8 cellular contexts compared by ENCODE assay signal in genomic region chr5:168578006-168578405, GRCh38. TPM values are rescaled to one million over a fixed set of nuclear protein-coding genes. Genes with fewer than 3 reads are reported as not detected.
A peak's percentile ranks its signal among the peaks of the same experiment; 100 is the strongest.
DNase-seq lines count a peak whose midpoint lies in the region; ATAC-seq, FAIRE-seq and TF ChIP-seq lines count a peak whose summit lies in the region.

No MANE protein-coding gene starts in this region.

- ATAC-seq in GM12878 (no peak), HG02885 (IDR thresholded peaks at IDR 0.05; ENCODE audit: poor library complexity, unreplicated experiment) (no peak)

- no peak overlapping the region for H2AFZ ChIP-seq in GM12878 (ENCODE audit: control insufficient read depth, low read depth, low read length)

- TF ChIP-seq EP300 in GM12878 (IDR thresholded peaks at IDR 0.05; ENCODE audit: borderline replicate concordance in 1 of 2, control insufficient read depth in 1 of 2, low read depth in 2 of 2, low read length in 2 of 2) = no peak

- H3K27me3 ChIP-seq in HUES64 (ENCODE audit: insufficient read depth, low read length) (no peaks in the 10 kb centered on the region), GM12878 (replicated peaks in 1 of 2; ENCODE audit: control insufficient read depth in 2 of 2, insufficient read depth in 2 of 2, low read length in 1 of 2) (no peaks in the 10 kb centered on the region), vagina (no peaks in the 10 kb centered on the region)

- POLR2A ChIA-PET in GM12878 (lab: Charles Lee) = interaction anchor here (2.2 kb wide), 1 partner anchor 91 kb away, joined by 6 read pairs; no protein-coding TSS in a partner anchor

- H3K9me3 ChIP-seq in HUES64 (ENCODE audit: insufficient read depth, low read depth, low read length) = peaks cover 4% of the 10 kb centered on the region; the same call in 1 of the 2 replicates
- peaks cover 4% of the 10 kb centered on the region for H3K9me3 ChIP-seq in GM12878 (replicated peaks; ENCODE audit: control insufficient read depth, insufficient read depth, low read length)
- no peaks in the 10 kb centered on the region for H3K9me3 ChIP-seq in vagina

- SMC1A ChIA-PET in GM12878 (lab: Charles Lee; ENCODE audit: uncharacterized antibody, unreplicated experiment) = no interaction called here

- H3K79me2 ChIP-seq in GM12878 (ENCODE audit: control insufficient read depth, insufficient read depth, low read length) = peaks cover 53% of the 10 kb centered on the region

- H3K36me3 ChIP-seq in HUES64 (ENCODE audit: insufficient read depth, low read length) (peaks cover 16% of the 10 kb centered on the region; the same call in 1 of the 2 replicates), GM12878 (ENCODE audit: control insufficient read depth in 2 of 2, insufficient read depth in 2 of 2, low read length in 1 of 2) (no peaks in the 10 kb centered on the region; a peak in 1 of 4 replicates), vagina (no peaks in the 10 kb centered on the region)

- no peak for TF ChIP-seq RAD21 in GM12878 (IDR thresholded peaks at IDR 0.05; ENCODE audit: insufficient read depth, low read depth, low read length)

- peak; percentile 24 for DNase-seq in AG08396 (ENCODE audit: low spot score)
- no peak for DNase-seq in GM12878 (ENCODE audit: low read depth, low spot score)
- peak; percentile 25 to 29 for DNase-seq in lung microvascular endothelial cell (ENCODE audit: low read depth in 2 of 2)
- no peak for DNase-seq in vagina (ENCODE audit: extremely low spot score in 2 of 2)
- no peak for DNase-seq in SKM-1 treated with dmso at 0.1 percent for 144 hours (lab: John Stamatoyannopoulos, UW; ENCODE audit: unreplicated experiment)
- no peak for DNase-seq in head of caudate nucleus

- no peak for FAIRE-seq in GM12878 (lab: Jason Lieb, UNC)

- in situ Hi-C loops in GM12878 (cut with MboI) = no loop called here

- CTCF ChIA-PET in GM12878 (lab: Yijun Ruan, JAX) = no interaction called here

- WGBS in HUES64 = 23% methylated on average over 3 of the region's 3 CpGs
- WGBS in GM12878 (ENCODE audit: insufficient coverage, insufficient replicate concordance, low lambda C conversion rate, missing lambda C conversion rate) = 2% methylated on average over 3 of the region's 3 CpGs

- TF ChIP-seq CTCF in GM12878 (IDR thresholded peaks at IDR 0.05 in 2 of 3, conservative IDR thresholded peaks at IDR 0.05 in 1 of 3; ENCODE audit: control insufficient read depth in 2 of 3, extremely low read depth in 1 of 3, insufficient read depth in 1 of 3, low read depth in 3 of 3, low read length in 3 of 3) (no peak), vagina (IDR thresholded peaks at IDR 0.05) (no peak)

- intact Hi-C loops in GM12878 (cut with micrococcal nuclease; ENCODE audit: unreplicated experiment) = loop anchor here (2.0 to 10.0 kb wide), 3 partner anchors 91 to 1059 kb away; partner anchors contain the start of genes DOCK2, RARS1 and WWC1
- intact Hi-C loops in vagina (cut with DNase I) = no loop called here
- intact Hi-C loops in head of caudate nucleus (cut with DNase I) = loop anchor here (10.0 kb wide), 1 partner anchor 93 kb away; the partner anchor contains the start of gene RARS1

- H3K4me1 ChIP-seq in HUES64 (ENCODE audit: insufficient read depth, low read length) (peaks cover 24% of the 10 kb centered on the region), GM12878 (ENCODE audit: control insufficient read depth, insufficient read depth, low read length) (peaks cover 9% of the 10 kb centered on the region; the same call in 1 of the 2 replicates), vagina (peaks cover 34% of the 10 kb centered on the region)

- no TSS peak for BruUV-seq in GM12878 (replicated peaks; lab: Mats Ljungman, UMichigan)

- H4K20me1 ChIP-seq in GM12878 (ENCODE audit: control insufficient read depth, insufficient read depth) = no peaks in the 10 kb centered on the region

- peak overlapping the region; percentile 82 for H3K4me2 ChIP-seq in GM12878 (ENCODE audit: control insufficient read depth, insufficient read depth)

- RAD21 ChIA-PET in GM12878 (lab: Charles Lee; ENCODE audit: unreplicated experiment) = no interaction called here

- no peak overlapping the region for H3K27ac ChIP-seq in HUES64 (ENCODE audit: low read depth, low read length)
- H3K27ac ChIP-seq in GM12878 (ENCODE audit: control insufficient read depth, insufficient read depth) = peak overlapping the region; percentile 80
- H3K27ac ChIP-seq in vagina = peak overlapping the region; percentile 96

- no peak for TF ChIP-seq POLR2A in GM12878 (IDR thresholded peaks at IDR 0.05; ENCODE audit: low read depth, low read length)
- TF ChIP-seq POLR2A in vagina (IDR thresholded peaks at IDR 0.05) = no peak

- H3K4me3 ChIP-seq in HUES64 (ENCODE audit: low read length) (peak overlapping the region; percentile 99), GM12878 (peak overlapping the region; percentile 89), vagina (peak overlapping the region; percentile 90 to 93)

- H3K9ac ChIP-seq in HUES64 (ENCODE audit: low read depth, low read length) = peak overlapping the region; percentile 94; the same call in 1 of the 2 replicates
- H3K9ac ChIP-seq in GM12878 (ENCODE audit: control insufficient read depth, insufficient read depth, low read length) = peak overlapping the region; percentile 90

TF ChIP-seq in GM12878, 131 proteins besides CTCF, POLR2A, EP300 and RAD21:
- TF ChIP-seq PAX5 (IDR thresholded peaks at IDR 0.05; ENCODE audit: borderline replicate concordance, low read depth, low read length) = no peak
- 0 out of 2 replicates have a peak, but pooled peaks have one; percentile 14 for TF ChIP-seq SIN3A (IDR thresholded peaks at IDR 0.05; ENCODE audit: low read depth, low read length)
- no peak for TF ChIP-seq RAD51 (IDR thresholded peaks at IDR 0.05)
- 0 out of 2 replicates have a peak, but pooled peaks have one; percentile 26 for TF ChIP-seq MXI1 (IDR thresholded peaks at IDR 0.05; ENCODE audit: low read depth, low read length)

RNA-seq across cellular contexts. Expression of gene PANK3, which starts 1.2 kb away (rescaled TPM):
- 32.7 TPM for polyA plus RNA-seq in HUES64 (2013, experiment 1 of 2)
- polyA plus RNA-seq in HUES64 (2013, experiment 2 of 2) = 39.3 TPM
- 71.8 and 73.6 TPM in 2 replicates for total RNA-seq in GM12878 (2013; cell fraction: nucleolus; rRNA removed)
- 32.9 and 43.4 TPM in 2 replicates for total RNA-seq in GM12878 (2014; rRNA removed)
- 43.0 and 44.3 TPM in 2 replicates for total RNA-seq in GM12878 (2014; rRNA removed; fragmentation: Illumina TruSeq; extraction: Trizol)
- total RNA-seq in GM12878 (2021) = 43.7 and 47.6 TPM in 2 replicates
- 5.1 TPM for polyA plus RNA-seq in GM12878 (2011; ENCODE audit: low read depth)
- polyA plus RNA-seq in GM12878 (2011; rRNA removed) = 32.9 and 62.3 TPM in 2 replicates
- polyA plus RNA-seq in GM12878 (2011; cell fraction: cytosol; rRNA removed) = 8.7 and 10.6 TPM in 2 replicates
- polyA plus RNA-seq in GM12878 (2011; cell fraction: nucleus; rRNA removed) = 19.2 and 21.7 TPM in 2 replicates
- polyA plus RNA-seq in GM12878 (2012) = 10.0 and 12.3 TPM in 2 replicates
- 28.7 and 38.0 TPM in 2 replicates for polyA plus RNA-seq in GM12878 (2014; fragmentation: Illumina TruSeq; extraction: Trizol)
- 1 to 10 TPM; 4.7 to 4.9 TPM for polyA plus RNA-seq in GM12878 (2014; fragmentation: Nextera tagmentation; extraction: Ambion mirVana)
- 14.5 and 19.2 TPM in 2 replicates for polyA plus RNA-seq in GM12878 (2014; rRNA removed)
- 10 to 100 TPM in 1 of 2 experiments, 1 to 10 TPM in 1; 9.2 to 13.3 TPM for polyA plus RNA-seq in GM12878 (2016; fragmentation: Nextera tagmentation; extraction: Ambion mirVana)
- polyA minus RNA-seq in GM12878 (2011; rRNA and poly(A)+ RNA removed) = 21.1 and 24.9 TPM in 2 replicates
- polyA minus RNA-seq in GM12878 (2011; cell fraction: cytosol; rRNA and poly(A)+ RNA removed) = 13.8 and 14.0 TPM in 2 replicates
- 12.7 and 18.2 TPM in 2 replicates for polyA minus RNA-seq in GM12878 (2011; cell fraction: nucleus; rRNA and poly(A)+ RNA removed)
- total RNA-seq in lung microvascular endothelial cell = 34.4 and 63.1 TPM in 2 replicates
- 29.5 TPM for total RNA-seq in vagina

RNA-seq across cellular contexts. Expression of gene FBLL1, which starts 48.9 kb away (rescaled TPM):
- polyA plus RNA-seq in HUES64 (2013, experiment 1 of 2) = 1.8 TPM
- polyA plus RNA-seq in HUES64 (2013, experiment 2 of 2) = 2.3 TPM
- not detected in 2 replicates for total RNA-seq in GM12878 (2013; cell fraction: nucleolus; rRNA removed)
- total RNA-seq in GM12878 (2014; rRNA removed) (0.23 TPM in 1 of 2 replicates, not detected in the other), GM12878 (2014; rRNA removed; fragmentation: Illumina TruSeq; extraction: Trizol) (not detected in 2 replicates), GM12878 (2021) (0.13 TPM in 1 of 2 replicates, not detected in the other), lung microvascular endothelial cell (1.1 and 2.8 TPM in 2 replicates), vagina (not detected)
- not detected for polyA plus RNA-seq in GM12878 (2011; ENCODE audit: low read depth)
- polyA plus RNA-seq in GM12878 (2011; rRNA removed) (not detected in 2 replicates), GM12878 (2014; fragmentation: Illumina TruSeq; extraction: Trizol) (not detected in 2 replicates), GM12878 (2014; fragmentation: Nextera tagmentation; extraction: Ambion mirVana) (under 1 TPM in 1 of 2 experiments, not detected in 1; 0.04 TPM), GM12878 (2014; rRNA removed) (0.15 and 0.20 TPM in 2 replicates), GM12878 (2016; fragmentation: Nextera tagmentation; extraction: Ambion mirVana) (not detected)
- polyA plus RNA-seq in GM12878 (2011; cell fraction: cytosol; rRNA removed) = not detected in 2 replicates
- polyA plus RNA-seq in GM12878 (2011; cell fraction: nucleus; rRNA removed) = 0.21 and 0.25 TPM in 2 replicates
- 0.07 and 0.23 TPM in 2 replicates for polyA plus RNA-seq in GM12878 (2012)
- 0.10 TPM in 1 of 2 replicates, not detected in the other for polyA minus RNA-seq in GM12878 (2011; rRNA and poly(A)+ RNA removed)
- not detected in 2 replicates for polyA minus RNA-seq in GM12878 (2011; cell fraction: cytosol; rRNA and poly(A)+ RNA removed)
- not detected in 2 replicates for polyA minus RNA-seq in GM12878 (2011; cell fraction: nucleus; rRNA and poly(A)+ RNA removed)

Comparison
In these comparisons a context has a peak if more than half of its experiments do, and no peak if none do; other contexts are left out.
1. DNase-seq: peak in AG08396 (single experiment) and lung microvascular endothelial cell (2 of 2); none in GM12878 (single experiment), vagina (0 of 2), SKM-1 treated with dmso at 0.1 percent for 144 hours (single experiment) and head of caudate nucleus (0 of 42).
2. Peak in every context shown above with its lines, with median percentiles within 50 percentile points of each other: H3K4me3 ChIP-seq.